ENCODE assay signal across 15 cellular contexts in genomic region chr4:73086095-73086869, GRCh38. TPM values are rescaled to one million over a fixed set of nuclear protein-coding genes. Genes with fewer than 3 reads are reported as not detected.
DNase-seq lines count a peak whose midpoint lies in the region; ATAC-seq and TF ChIP-seq lines count a peak whose summit lies in the region.
"Had no signal": no experiment of that assay in that cellular context is flagged by ENCODE, and none has a peak within 500 bp of the region (broad histone marks: within the 10 kb centered on the region; RNA-seq: fewer than 3 reads in every experiment).

No MANE protein-coding gene starts in this region.

- H3K36me3 Mint-ChIP-seq in activated CD4-positive, alpha-beta T cell treated with anti-CD3 and anti-CD28 coated beads for 36 hours (ENCODE audit: low read depth): peaks cover 45% of the 10 kb centered on the region
- peaks cover 20% of the 10 kb centered on the region for H3K36me3 Mint-ChIP-seq in natural killer cell treated with Interleukin-12 subunit alpha and Interleukin-12 subunit beta and Interleukin-15 and Interleukin-18, amount 100 ng/mL, for 72 hours

- peaks cover 19% of the 10 kb centered on the region for H3K4me1 Mint-ChIP-seq in activated CD4-positive, alpha-beta T cell treated with anti-CD3 and anti-CD28 coated beads for 36 hours
- peaks cover 5 to 6% of the 10 kb centered on the region in 2 donors for H3K4me1 Mint-ChIP-seq in natural killer cell treated with Interleukin-12 subunit alpha and Interleukin-12 subunit beta and Interleukin-15 and Interleukin-18, amount 100 ng/mL, for 72 hours (ENCODE audit: low read depth in 2 of 2)
- H3K4me1 Mint-ChIP-seq: mesothelial cell of epicardium had no signal

- POLR2A ChIA-PET in activated CD4-positive, alpha-beta T cell treated with anti-CD3 and anti-CD28 coated beads for 36 hours (lab: Charles Lee): no interaction called here

- no peak for DNase-seq in activated CD4-positive, alpha-beta T cell treated with anti-CD3 and anti-CD28 coated beads for 36 hours
- no peak for DNase-seq in activated CD4-positive, alpha-beta T cell treated with anti-CD3 and anti-CD28 coated beads for 4 hours
- DNase-seq in choroid plexus epithelial cell (ENCODE audit: low read depth): peak; percentile 23
- no peak for DNase-seq in natural killer cell treated with Interleukin-12 subunit alpha and Interleukin-12 subunit beta and Interleukin-15 and Interleukin-18, amount 100 ng/mL, for 72 hours (ENCODE audit: low spot score)
- no peak for DNase-seq in COR-L47 (lab: John Stamatoyannopoulos, UW)
- DNase-seq in HK-2 (ENCODE audit: unreplicated experiment): no peak
- DNase-seq: activated CD8-positive, alpha-beta memory T cell treated with anti-CD3 and anti-CD28 coated beads, Interleukin-2, amount 50 U/mL, for 48 hours; hypothalamus; Kasumi-1; Peyer's patch; T1000; thyroid gland had no signal

- no peaks in the 10 kb centered on the region for H3K9me3 Mint-ChIP-seq in activated CD4-positive, alpha-beta T cell treated with anti-CD3 and anti-CD28 coated beads for 36 hours (ENCODE audit: low read depth)
- H3K9me3 Mint-ChIP-seq in natural killer cell treated with Interleukin-12 subunit alpha and Interleukin-12 subunit beta and Interleukin-15 and Interleukin-18, amount 100 ng/mL, for 72 hours: no peaks in the 10 kb centered on the region
- H3K9me3 Mint-ChIP-seq: mesothelial cell of epicardium had no signal

- no peak overlapping the region for H2AFZ ChIP-seq in KMS-11 (ENCODE audit: low read depth)

- CTCF ChIA-PET in activated CD4-positive, alpha-beta T cell treated with anti-CD3 and anti-CD28 coated beads for 36 hours (lab: Charles Lee): interaction anchor here (1.1 kb wide), 1 partner anchor 27 kb away, joined by 3 read pairs; no protein-coding TSS in a partner anchor

- no peaks in the 10 kb centered on the region for H3K27me3 ChIP-seq in KMS-11 (ENCODE audit: insufficient read depth, low read depth)
- H3K27me3 ChIP-seq: Peyer's patch, thyroid gland had no signal

- ATAC-seq in activated CD4-positive, alpha-beta T cell treated with anti-CD3 and anti-CD28 coated beads for 36 hours: peak; percentile 60
- ATAC-seq in natural killer cell treated with Interleukin-12 subunit alpha and Interleukin-12 subunit beta and Interleukin-15 and Interleukin-18, amount 100 ng/mL, for 72 hours: no peak
- ATAC-seq in HG03159 (IDR thresholded peaks at IDR 0.05; ENCODE audit: unreplicated experiment): no peak

- H4K20me1 ChIP-seq in KMS-11 (ENCODE audit: insufficient read depth): no peaks in the 10 kb centered on the region

- H3K79me2 ChIP-seq in KMS-11 (ENCODE audit: insufficient read depth, low read depth): peaks cover 13% of the 10 kb centered on the region; the same call in 1 of the 2 replicates

- peak overlapping the region; percentile 58 for H3K27ac Mint-ChIP-seq in activated CD4-positive, alpha-beta T cell treated with anti-CD3 and anti-CD28 coated beads for 36 hours
- peak overlapping the region; percentile 23 to 76 for H3K27ac Mint-ChIP-seq in natural killer cell treated with Interleukin-12 subunit alpha and Interleukin-12 subunit beta and Interleukin-15 and Interleukin-18, amount 100 ng/mL, for 72 hours
- H3K27ac Mint-ChIP-seq: mesothelial cell of epicardium had no signal

- H3K27ac ChIP-seq in KMS-11: peak overlapping the region; percentile 15
- H3K27ac ChIP-seq: Peyer's patch, thyroid gland had no signal

- intact Hi-C loops in activated CD4-positive, alpha-beta T cell treated with anti-CD3 and anti-CD28 coated beads for 36 hours (cut with DNase I, micrococcal nuclease): loop anchor here in 1 of 2 experiments (5.0 kb wide), 1 partner anchor 171 kb away; the partner anchor contains the start of gene ANKRD17

- H3K4me2 ChIP-seq in KMS-11: peak overlapping the region; percentile 44

- no peaks in the 10 kb centered on the region; the same call in 1 of the 2 replicates for H3K36me3 ChIP-seq in KMS-11 (ENCODE audit: insufficient read depth)

- TF ChIP-seq CTCF in KMS-11 (conservative IDR thresholded peaks at IDR 0.05; ENCODE audit: low read depth, low read length) (no peak), choroid plexus epithelial cell (conservative IDR thresholded peaks at IDR 0.05; ENCODE audit: low read depth, low read length) (no peak)

- H3K27me3 Mint-ChIP-seq in activated CD4-positive, alpha-beta T cell treated with anti-CD3 and anti-CD28 coated beads for 36 hours: no peaks in the 10 kb centered on the region
- H3K27me3 Mint-ChIP-seq in natural killer cell treated with Interleukin-12 subunit alpha and Interleukin-12 subunit beta and Interleukin-15 and Interleukin-18, amount 100 ng/mL, for 72 hours: no peaks in the 10 kb centered on the region

- H3K4me3 Mint-ChIP-seq in activated CD4-positive, alpha-beta T cell treated with anti-CD3 and anti-CD28 coated beads for 36 hours: peak overlapping the region; percentile 19
- peak overlapping the region; percentile 59 for H3K4me3 Mint-ChIP-seq in natural killer cell treated with Interleukin-12 subunit alpha and Interleukin-12 subunit beta and Interleukin-15 and Interleukin-18, amount 100 ng/mL, for 72 hours
- H3K4me3 Mint-ChIP-seq: mesothelial cell of epicardium had no signal

- H3K4me3 ChIP-seq in KMS-11 (IDR thresholded peaks at IDR 0.05; ENCODE audit: insufficient read depth, low read depth, low read length) (no peak overlapping the region), choroid plexus epithelial cell (ENCODE audit: low read depth, low read length) (no peak overlapping the region)
- H3K4me3 ChIP-seq: Peyer's patch, thyroid gland had no signal

- peak overlapping the region; percentile 1; the same call in 1 of the 2 replicates for H3K9ac ChIP-seq in KMS-11

- peaks cover 48% of the 10 kb centered on the region for H3K4me1 ChIP-seq in KMS-11 (ENCODE audit: low read depth, poor library complexity, severe bottlenecking)
- H3K4me1 ChIP-seq: Peyer's patch, thyroid gland had no signal

RNA-seq across cellular contexts. Expression of gene COX18, which starts 16.8 kb away (rescaled TPM):
- 10 to 100 TPM; 17.9 to 21.3 TPM for total RNA-seq in activated CD4-positive, alpha-beta T cell treated with anti-CD3 and anti-CD28 coated beads for 36 hours
- total RNA-seq in natural killer cell treated with Interleukin-12 subunit alpha and Interleukin-12 subunit beta and Interleukin-15 and Interleukin-18, amount 100 ng/mL, for 72 hours: 10 to 100 TPM; 12.7 to 16.6 TPM
